26 cellular contexts compared by ENCODE assay signal in genomic region chr7:55464422-55464821, GRCh38.
DNase-seq lines count a peak whose midpoint lies in the region; ATAC-seq, FAIRE-seq and TF ChIP-seq lines count a peak whose summit lies in the region.
"Had no signal": no experiment of that assay in that cellular context is flagged by ENCODE, and none has a peak within 500 bp of the region (broad histone marks: within the 10 kb centered on the region; RNA-seq: fewer than 3 reads in every experiment).

No MANE protein-coding gene starts in this region.

- H3K27me3 Mint-ChIP-seq in CD4-positive, alpha-beta memory T cell = no peaks in the 10 kb centered on the region
- no peaks in the 10 kb centered on the region; the same call in 1 of the 2 replicates for H3K27me3 Mint-ChIP-seq in HFFc6 (ENCODE audit: insufficient read depth)
- H3K27me3 Mint-ChIP-seq: effector memory CD8-positive, alpha-beta T cell had no signal

- no peak overlapping the region for H3K27ac ChIP-seq in CD4-positive, alpha-beta memory T cell (ENCODE audit: low read depth, low read length)
- H3K27ac ChIP-seq: BLaER1 treated with 17β-estradiol and CSF1 and Interleukin-3, amounts not matched to agents 10 nM and 100 nM; heart left ventricle; spleen; tibial artery; vagina had no signal

- peaks cover 11% of the 10 kb centered on the region for H3K36me3 ChIP-seq in CD4-positive, alpha-beta memory T cell (ENCODE audit: insufficient read depth, low read length)
- H3K36me3 ChIP-seq in bronchial epithelial cell (ENCODE audit: control insufficient read depth, insufficient read depth, low read length) = no peaks in the 10 kb centered on the region

- H3K4me1 ChIP-seq in CD4-positive, alpha-beta memory T cell (ENCODE audit: insufficient read depth, low read length) = peaks cover 73% of the 10 kb centered on the region
- H3K4me1 ChIP-seq: tibial artery, vagina had no signal

- no peak overlapping the region for H3K4me3 ChIP-seq in CD4-positive, alpha-beta memory T cell (ENCODE audit: low read length in 2 of 2)
- H3K4me3 ChIP-seq in bronchial epithelial cell (ENCODE audit: low read depth, low read length) = no peak overlapping the region
- H3K4me3 ChIP-seq: BLaER1 treated with 17β-estradiol and CSF1 and Interleukin-3, amounts not matched to agents 10 nM and 100 nM; heart left ventricle; spleen; tibial artery; vagina had no signal

- FAIRE-seq in bronchial epithelial cell (lab: Jason Lieb, UNC) = peak; percentile 66
- FAIRE-seq: D721Med, GM19239, keratinocyte had no signal

- H3K9me3 ChIP-seq in CD4-positive, alpha-beta memory T cell (ENCODE audit: control insufficient read depth in 1 of 2, low read length in 2 of 2) = no peaks in the 10 kb centered on the region
- H3K9me3 ChIP-seq: vagina had no signal

- intact Hi-C loops in CD4-positive, alpha-beta memory T cell (cut with micrococcal nuclease) = loop anchor here (10.0 kb wide), 1 partner anchor 500 kb away; the partner anchor contains the start of gene NIPSNAP2

- POLR2A ChIA-PET in CD4-positive, alpha-beta memory T cell (lab: Charles Lee; ENCODE audit: partially characterized antibody) = no interaction called here

- no peak for ATAC-seq in GM19452 (IDR thresholded peaks at IDR 0.05; ENCODE audit: unreplicated experiment)
- ATAC-seq: effector memory CD8-positive, alpha-beta T cell; left ventricle myocardium superior had no signal

- peaks cover 3 to 27% (median 16%) of the 10 kb centered on the region in 8 donors for H3K9me3 Mint-ChIP-seq in CD4-positive, alpha-beta memory T cell
- peaks cover 22% of the 10 kb centered on the region for H3K9me3 Mint-ChIP-seq in HFFc6

- H3K4me3 Mint-ChIP-seq in CD4-positive, alpha-beta memory T cell = peak overlapping the region in 1 of 8 donors; percentile 47
- H3K4me3 Mint-ChIP-seq in HFFc6 = no peak overlapping the region
- H3K4me3 Mint-ChIP-seq: effector memory CD8-positive, alpha-beta T cell; T-helper 2 cell treated with Interferon-gamma antibody and Interleukin-4, amounts not matched to agents 5 μg/mL and 100 μg/mL, for 36 hours had no signal

- H3K27ac Mint-ChIP-seq in CD4-positive, alpha-beta memory T cell = peak overlapping the region in 6 of 7 donors; percentile 55 to 79 (median 67)
- H3K27ac Mint-ChIP-seq in HFFc6 = no peak overlapping the region
- H3K27ac Mint-ChIP-seq: effector memory CD8-positive, alpha-beta T cell; T-helper 2 cell treated with Interferon-gamma antibody and Interleukin-4, amounts not matched to agents 5 μg/mL and 100 μg/mL, for 36 hours had no signal

- peaks cover 34 to 63% of the 10 kb centered on the region in 2 donors for H3K36me3 Mint-ChIP-seq in CD4-positive, alpha-beta memory T cell
- peaks cover 63% of the 10 kb centered on the region for H3K36me3 Mint-ChIP-seq in HFFc6 (ENCODE audit: low read depth)

- no peak for TF ChIP-seq CTCF in HFFc6 (IDR thresholded peaks at IDR 0.05)
- TF ChIP-seq CTCF in bronchial epithelial cell (IDR thresholded peaks at IDR 0.05; ENCODE audit: insufficient read depth, low read length, severe bottlenecking) = no peak

- no peak for DNase-seq in CD4-positive, alpha-beta memory T cell
- DNase-seq in HFFc6 (peak; percentile 22), bronchial epithelial cell (ENCODE audit: low read depth) (peak; percentile 5), NCI-H748 treated with DMSO at 0.1 percent for 48 hours (lab: John Stamatoyannopoulos, UW) (no peak), NCI-H187 (lab: John Stamatoyannopoulos, UW) (no peak)
- DNase-seq in stimulated activated CD8-positive, alpha-beta memory T cell treated with anti-CD3 and anti-CD28 coated beads, Interleukin-4, amount 100 ng/mL, for 48 hours = peak; percentile 17
- DNase-seq: activated CD4-positive, alpha-beta T cell treated with anti-CD3 and anti-CD28 coated beads for 1 hour; activated gamma-delta T cell; central memory CD4-positive, alpha-beta T cell; cortex of kidney; DND-41; effector memory CD8-positive, alpha-beta T cell; heart left ventricle; left ventricle myocardium superior; NCI-H1092 treated with DMSO at 0.1 percent for 48 hours; NCI-H1694 treated with DMSO at 0.1 percent for 48 hours; spleen; stimulated activated CD4-positive, alpha-beta T cell treated with anti-CD3 and anti-CD28 coated beads, Interleukin-2, amount 100 ng/mL, for 24 hours; tibial artery had no signal

- H3K27me3 ChIP-seq in CD4-positive, alpha-beta memory T cell (ENCODE audit: insufficient read depth, low read length) = no peaks in the 10 kb centered on the region
- no peaks in the 10 kb centered on the region for H3K27me3 ChIP-seq in bronchial epithelial cell (ENCODE audit: control insufficient read depth, insufficient read depth, low read length)
- H3K27me3 ChIP-seq: BLaER1 treated with 17β-estradiol and CSF1 and Interleukin-3, amounts not matched to agents 10 nM and 100 nM; heart left ventricle; spleen; tibial artery; vagina had no signal

- H3K4me1 Mint-ChIP-seq in CD4-positive, alpha-beta memory T cell = peaks cover 49 to 81% (median 60%) of the 10 kb centered on the region in 4 donors
- H3K4me1 Mint-ChIP-seq in HFFc6 (ENCODE audit: low read depth) = peaks cover 10% of the 10 kb centered on the region; the same call in 1 of the 2 replicates

- CTCF ChIA-PET in CD4-positive, alpha-beta memory T cell (lab: Charles Lee; ENCODE audit: partially characterized antibody) = no interaction called here

Comparison
In these comparisons a context has a peak if more than half of its experiments do, and no peak if none do; other contexts are left out.
1. DNase-seq: peak in HFFc6 (single experiment), bronchial epithelial cell (single experiment) and stimulated activated CD8-positive, alpha-beta memory T cell treated with anti-CD3 and anti-CD28 coated beads, Interleukin-4, amount 100 ng/mL, for 48 hours (single experiment); none in CD4-positive, alpha-beta memory T cell (0 of 5), NCI-H748 treated with DMSO at 0.1 percent for 48 hours (single experiment) and NCI-H187 (0 of 2).